In genomic region chr2:222993920-222994650, GRCh38 we compare ENCODE assay signal across 1 cellular context.
TF ChIP-seq lines count a peak whose summit lies in the region.

No MANE protein-coding gene starts in this region.

TF ChIP-seq in SK-N-SH treated with all-trans-retinoic acid at 6 μM for 48 hours, 23 proteins besides CTCF, POLR2A, EP300 and RAD21 (continued from another document):
- TF ChIP-seq PATZ1 (CRISPR knock-in tag; IDR thresholded peaks at IDR 0.05; ENCODE audit: borderline replicate concordance) (no peak), BACH2 (CRISPR knock-in tag; IDR thresholded peaks at IDR 0.05; ENCODE audit: borderline replicate concordance) (0 out of 2 replicates have a peak, but pooled peaks have one; percentile 41), ISL1 (CRISPR knock-in tag; IDR thresholded peaks at IDR 0.05) (peak; percentile 78), ZNF565 (CRISPR knock-in tag; conservative IDR thresholded peaks at IDR 0.05; ENCODE audit: low read depth) (peak; percentile 39; the same call in 1 of the 2 replicates), OSR1 (CRISPR knock-in tag; IDR thresholded peaks at IDR 0.05) (no peak), ARNTL (CRISPR knock-in tag; IDR thresholded peaks at IDR 0.05; ENCODE audit: borderline replicate concordance, low read depth) (no peak), ZNF8 (CRISPR knock-in tag; IDR thresholded peaks at IDR 0.05) (peak; percentile 18; the same call in 1 of the 2 replicates), TCF4 (CRISPR knock-in tag; IDR thresholded peaks at IDR 0.05; ENCODE audit: borderline replicate concordance) (peak; percentile 86), GLIS3 (CRISPR knock-in tag; IDR thresholded peaks at IDR 0.05) (peak; percentile 15; the same call in 1 of the 2 replicates), CREB5 (CRISPR knock-in tag; IDR thresholded peaks at IDR 0.05; ENCODE audit: low read depth) (peak; percentile 16; the same call in 1 of the 2 replicates), POU6F1 (CRISPR knock-in tag; IDR thresholded peaks at IDR 0.05; ENCODE audit: borderline replicate concordance, low read depth) (no peak)
